In the genomic region with DNA sequence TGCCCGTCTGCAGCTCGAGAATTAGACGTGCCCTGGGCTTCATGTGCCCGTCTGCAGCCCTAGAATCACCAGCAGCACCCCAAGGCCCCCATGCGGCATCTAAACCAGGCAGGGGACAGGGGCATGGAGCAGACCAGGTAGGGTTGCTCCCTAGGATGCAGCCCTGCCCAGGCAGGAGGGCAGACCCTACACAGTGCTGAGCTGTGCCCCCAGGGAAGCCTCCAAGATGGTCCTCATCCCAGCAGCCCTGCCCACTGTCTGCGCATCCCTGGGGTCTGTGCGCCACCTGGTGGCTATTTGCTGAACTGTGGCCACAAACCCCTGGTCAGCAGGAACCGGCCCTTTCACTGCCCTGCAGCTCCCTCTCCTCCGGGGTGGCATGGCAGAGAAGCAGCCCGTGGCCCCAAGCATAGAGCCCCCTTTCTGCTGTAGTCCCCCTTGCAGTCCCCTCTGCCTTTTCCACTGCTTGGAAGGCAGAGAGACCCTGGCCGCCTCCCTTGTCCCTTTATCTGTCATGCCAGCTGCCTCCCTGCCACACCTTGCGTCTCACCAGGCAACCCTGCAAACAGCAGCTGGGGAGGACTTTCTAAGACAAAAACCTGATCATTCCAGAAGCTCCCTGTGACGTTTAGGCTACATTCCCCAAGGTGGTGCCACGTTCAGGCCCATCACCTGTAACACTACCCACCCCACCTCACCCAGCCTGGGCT, we compare ENCODE assay signal across 8 cellular contexts.
DNase-seq lines count a peak whose midpoint lies in the region; ATAC-seq and TF ChIP-seq lines count a peak whose summit lies in the region.

No MANE protein-coding gene starts in this region.

- H3K79me1 ChIP-seq in mesendoderm (ENCODE audit: low read length), result no peaks in the 10 kb centered on the region

- no peaks in the 10 kb centered on the region for H3K79me2 ChIP-seq in mesendoderm (ENCODE audit: control insufficient read depth, insufficient read depth, low read length)

- peak; percentile 42 for DNase-seq in NCI-H1436 (lab: John Stamatoyannopoulos, UW)
- DNase-seq in NCI-H1436 treated with DMSO at 0.1 percent for 48 hours (lab: John Stamatoyannopoulos, UW), result no peak
- DNase-seq in NCI-H2196 (lab: John Stamatoyannopoulos, UW; ENCODE audit: unreplicated experiment), result peak; percentile 66
- DNase-seq in activated CD8-positive, alpha-beta T cell treated with anti-CD3 and anti-CD28 coated beads for 36 hours, result peak; percentile 78
- DNase-seq in effector CD8-positive, alpha-beta T cell (lab: John Stamatoyannopoulos, UW), result peak; percentile 53
- peak; percentile 58 for DNase-seq in mesendoderm
- DNase-seq in stimulated activated CD8-positive, alpha-beta memory T cell treated with anti-CD3 and anti-CD28 coated beads, Interleukin-2, amount 100 ng/mL, for 1 hour (ENCODE audit: low read depth in 2 of 2), result peak; percentile 39 to 41

- CTCF ChIA-PET in activated CD8-positive, alpha-beta T cell treated with anti-CD3 and anti-CD28 coated beads for 36 hours (lab: Charles Lee), result interaction anchor here (0.7 to 8.4 kb wide), 45 partner anchors 9 to 1120 kb away, joined by 3 to 412 read pairs (median 5); a partner anchor contains a TSS

- no peaks in the 10 kb centered on the region for H3K9me3 Mint-ChIP-seq in activated CD8-positive, alpha-beta T cell treated with anti-CD3 and anti-CD28 coated beads for 36 hours

- H2BK15ac ChIP-seq in mesendoderm (replicated peaks; ENCODE audit: low read depth), result no peak overlapping the region

- no peak overlapping the region for H3K9ac ChIP-seq in mesendoderm (ENCODE audit: low read length)

- ATAC-seq in activated CD8-positive, alpha-beta T cell treated with anti-CD3 and anti-CD28 coated beads for 36 hours, result peak; percentile 52
- ATAC-seq in GM18873 (IDR thresholded peaks at IDR 0.05; ENCODE audit: low FRiP score, unreplicated experiment), result no peak

- H4K8ac ChIP-seq in mesendoderm (ENCODE audit: low read depth, low read length), result no peak overlapping the region

- no peak overlapping the region for H3K56ac ChIP-seq in mesendoderm (ENCODE audit: low read length)

- intact Hi-C loops in activated CD8-positive, alpha-beta T cell treated with anti-CD3 and anti-CD28 coated beads for 36 hours (cut with micrococcal nuclease), result loop anchor here (1.0 kb wide), 1 partner anchor 103 kb away; no protein-coding TSS in a partner anchor

- H3K4me3 ChIP-seq in mesendoderm (ENCODE audit: low read length), result no peak overlapping the region

- no peak overlapping the region for H3K23ac ChIP-seq in mesendoderm (ENCODE audit: low read length)

- H3K27ac ChIP-seq in mesendoderm (ENCODE audit: low read depth, low read length), result no peak overlapping the region

- no CpG with 5 or more reads among the region's 14 CpGs for WGBS in mesendoderm (ENCODE audit: extremely low coverage, insufficient coverage, low lambda C conversion rate)

- no peak overlapping the region for H3K27ac Mint-ChIP-seq in activated CD8-positive, alpha-beta T cell treated with anti-CD3 and anti-CD28 coated beads for 36 hours

- H3K18ac ChIP-seq in mesendoderm (ENCODE audit: low read length), result no peak overlapping the region

- no peak overlapping the region for H2BK120ac ChIP-seq in mesendoderm (ENCODE audit: low read depth, low read length)

- no peaks in the 10 kb centered on the region for H3K36me3 ChIP-seq in mesendoderm (ENCODE audit: control insufficient read depth, insufficient read depth, low read length)

- POLR2A ChIA-PET in activated CD8-positive, alpha-beta T cell treated with anti-CD3 and anti-CD28 coated beads for 36 hours (lab: Charles Lee), result interaction anchor here (1.1 to 3.2 kb wide), 3 partner anchors 354 to 360 kb away, joined by 3 to 26 read pairs (median 13); a partner anchor contains a TSS

- H3K27me3 ChIP-seq in mesendoderm (ENCODE audit: insufficient read depth, low read length, poor library complexity), result no peaks in the 10 kb centered on the region

- no peak overlapping the region for H2BK5ac ChIP-seq in mesendoderm (ENCODE audit: low read length)

- H3K4me3 Mint-ChIP-seq in activated CD8-positive, alpha-beta T cell treated with anti-CD3 and anti-CD28 coated beads for 36 hours, result no peak overlapping the region

- no peak overlapping the region for H3K4me2 ChIP-seq in mesendoderm (ENCODE audit: low read length)

- peaks cover 5% of the 10 kb centered on the region for H3K4me1 ChIP-seq in mesendoderm (ENCODE audit: control insufficient read depth, low read depth, low read length)

- peak; percentile 98 for TF ChIP-seq CTCF in activated CD8-positive, alpha-beta T cell treated with anti-CD3 and anti-CD28 coated beads for 36 hours (IDR thresholded peaks at IDR 0.05)

- no peak overlapping the region for H4K5ac ChIP-seq in mesendoderm (ENCODE audit: low read length)

- no peaks in the 10 kb centered on the region for H3K27me3 Mint-ChIP-seq in activated CD8-positive, alpha-beta T cell treated with anti-CD3 and anti-CD28 coated beads for 36 hours

- H3K4ac ChIP-seq in mesendoderm (ENCODE audit: low read depth, low read length), result no peak overlapping the region

- H2AK5ac ChIP-seq in mesendoderm (ENCODE audit: low read length), result no peak overlapping the region

- H3K4me1 Mint-ChIP-seq in activated CD8-positive, alpha-beta T cell treated with anti-CD3 and anti-CD28 coated beads for 36 hours (ENCODE audit: low read depth), result peaks cover 28% of the 10 kb centered on the region

- H3K36me3 Mint-ChIP-seq in activated CD8-positive, alpha-beta T cell treated with anti-CD3 and anti-CD28 coated beads for 36 hours (ENCODE audit: low read depth), result no peaks in the 10 kb centered on the region
